ENCODE assay signal across 7 cellular contexts in genomic region chr22:20840646-20841262, GRCh38. TPM values are rescaled to one million over a fixed set of nuclear protein-coding genes. Genes with fewer than 3 reads are reported as not detected.
A peak's percentile ranks its signal among the peaks of the same experiment; 100 is the strongest.
DNase-seq lines count a peak whose midpoint lies in the region; ATAC-seq, FAIRE-seq and TF ChIP-seq lines count a peak whose summit lies in the region.
"Not testable (repeated sequence)": the region's sequence is repeated elsewhere in the genome, so short reads cannot be mapped to it uniquely, and the experiment has no call there.

No MANE protein-coding gene starts in this region.

- H2AFZ ChIP-seq in H1 (ENCODE audit: low read length), result not testable (repeated sequence)

- not testable (repeated sequence) for H3K4me3 ChIP-seq in H1 (ENCODE audit: extremely low read depth in 1 of 4, insufficient read depth in 2 of 4, low read depth in 3 of 4, low read length in 4 of 4); mucosa of descending colon

- TF ChIP-seq POLR2A in H1 (IDR thresholded peaks at IDR 0.05; ENCODE audit: control extremely low read depth in 1 of 2, low read depth in 2 of 2, low read length in 2 of 2), result not testable (repeated sequence)

- H2BK5ac ChIP-seq in H1 (ENCODE audit: low read depth, low read length), result not testable (repeated sequence)

- H2AK5ac ChIP-seq in H1 (ENCODE audit: low read depth, low read length), result not testable (repeated sequence)

- peak overlapping the region; percentile 40 for H4K91ac ChIP-seq in H1 (replicated peaks; ENCODE audit: insufficient read length, low read length)

- 68% methylated on average over 7 of the region's 7 CpGs; no CpG with 5 or more reads in 1 of the 2 experiments for WGBS in H1 (ENCODE audit: extremely low coverage in 1 of 2, insufficient coverage in 1 of 2, insufficient read length in 1 of 2, insufficient replicate concordance in 2 of 2, low coverage in 1 of 2, low lambda C conversion rate in 2 of 2, missing lambda C conversion rate in 1 of 2), 2 experiments

- not testable (repeated sequence) for H3K27ac ChIP-seq in H1 (ENCODE audit: low read depth, low read length)

- peak; percentile 50 for DNase-seq in ELF-1 (ENCODE audit: low read depth, low spot score)
- DNase-seq in T-helper 17 cell; activated CD8-positive, alpha-beta T cell treated with anti-CD3 and anti-CD28 coated beads, Interleukin-2, amount 10 ng/mL, durations not matched to agents 7 days and 5 days; H1 (ENCODE audit: low read depth in 1 of 2, low spot score in 2 of 2); mucosa of descending colon: not testable (repeated sequence)
- peak; percentile 16 for DNase-seq in activated naive CD4-positive, alpha-beta T cell treated with anti-CD3 and anti-CD28 coated beads, Interleukin-2, amount 50 U/mL, for 16 hours
- peak; percentile 12 for DNase-seq in stimulated activated CD4-positive, alpha-beta T cell treated with anti-CD3 and anti-CD28 coated beads, Interleukin-4, amount 100 ng/mL, for 1 hour

- POLR2A ChIA-PET in activated CD8-positive, alpha-beta T cell treated with anti-CD3 and anti-CD28 coated beads, Interleukin-2, amount 10 ng/mL, durations not matched to agents 7 days and 5 days (lab: Charles Lee); H1 (lab: Charles Lee; ENCODE audit: partially characterized antibody): not testable (repeated sequence)

- not testable (repeated sequence) for H3K23me2 ChIP-seq in H1 (ENCODE audit: low read depth, low read length)

- not testable (repeated sequence) for H3K18ac ChIP-seq in H1 (ENCODE audit: extremely low read depth, low read length)

- H4K8ac ChIP-seq in H1 (ENCODE audit: extremely low read depth, insufficient read depth, low read length), result not testable (repeated sequence)

- not testable (repeated sequence) for H4K5ac ChIP-seq in H1 (ENCODE audit: insufficient read length, low read depth, low read length)

- H3K27me3 Mint-ChIP-seq in T-helper 17 cell; activated CD8-positive, alpha-beta T cell treated with anti-CD3 and anti-CD28 coated beads, Interleukin-2, amount 10 ng/mL, durations not matched to agents 7 days and 5 days (ENCODE audit: low read depth): not testable (repeated sequence)

- not testable (repeated sequence) for TF ChIP-seq EP300 in H1 (IDR thresholded peaks at IDR 0.05; ENCODE audit: borderline replicate concordance in 1 of 2, low read depth in 2 of 2, low read length in 2 of 2)

- peak overlapping the region; percentile 76 for H3K27ac Mint-ChIP-seq in T-helper 17 cell
- peak overlapping the region; percentile 10 for H3K27ac Mint-ChIP-seq in activated CD8-positive, alpha-beta T cell treated with anti-CD3 and anti-CD28 coated beads, Interleukin-2, amount 10 ng/mL, durations not matched to agents 7 days and 5 days

- H3K4ac ChIP-seq in H1 (replicated peaks; ENCODE audit: insufficient read length, low read depth, low read length), result not testable (repeated sequence)

- not testable (repeated sequence) for H4K20me1 ChIP-seq in H1 (replicated peaks in 1 of 2; ENCODE audit: control insufficient read depth in 1 of 2, insufficient read depth in 2 of 2, low read length in 2 of 2)

- FAIRE-seq in H1 (lab: Jason Lieb, UNC), result not testable (repeated sequence)

- intact Hi-C loops in mucosa of descending colon (cut with DNase I, micrococcal nuclease), result not testable (repeated sequence)

- peak overlapping the region; percentile 12 to 36; a peak in 3 of 4 replicates for H3K4me2 ChIP-seq in H1 (ENCODE audit: insufficient read depth in 1 of 2, low read depth in 2 of 2, low read length in 2 of 2)

- H3K23ac ChIP-seq in H1 (ENCODE audit: insufficient read length), result not testable (repeated sequence)

- CTCF ChIA-PET in activated CD8-positive, alpha-beta T cell treated with anti-CD3 and anti-CD28 coated beads, Interleukin-2, amount 10 ng/mL, durations not matched to agents 7 days and 5 days (lab: Charles Lee), result interaction anchor here (0.6 kb wide), 1 partner anchor 18 kb away, joined by 3 read pairs; no protein-coding TSS in a partner anchor
- CTCF ChIA-PET in H1 (lab: Charles Lee; ENCODE audit: partially characterized antibody), result interaction anchor here (1.3 kb wide), 1 partner anchor 45 kb away, joined by 3 read pairs; no protein-coding TSS in a partner anchor

- peak overlapping the region; percentile 89 for H2BK120ac ChIP-seq in H1 (replicated peaks; ENCODE audit: low read depth, low read length)

- H3K14ac ChIP-seq in H1 (ENCODE audit: insufficient read length), result not testable (repeated sequence)

- H2BK20ac ChIP-seq in H1 (ENCODE audit: low read length), result not testable (repeated sequence)

- ATAC-seq in T-helper 17 cell; activated CD8-positive, alpha-beta T cell treated with anti-CD3 and anti-CD28 coated beads, Interleukin-2, amount 10 ng/mL, durations not matched to agents 7 days and 5 days: not testable (repeated sequence)
- ATAC-seq in mucosa of descending colon, result peak; percentile 39

- not testable (repeated sequence) for H3K9me3 Mint-ChIP-seq in activated CD8-positive, alpha-beta T cell treated with anti-CD3 and anti-CD28 coated beads, Interleukin-2, amount 10 ng/mL, durations not matched to agents 7 days and 5 days (ENCODE audit: insufficient read depth)

- not testable (repeated sequence) for H3K4me3 Mint-ChIP-seq in T-helper 17 cell; activated CD8-positive, alpha-beta T cell treated with anti-CD3 and anti-CD28 coated beads, Interleukin-2, amount 10 ng/mL, durations not matched to agents 7 days and 5 days

- H3K4me1 Mint-ChIP-seq in T-helper 17 cell, result peaks cover 47% of the 10 kb centered on the region
- H3K4me1 Mint-ChIP-seq in activated CD8-positive, alpha-beta T cell treated with anti-CD3 and anti-CD28 coated beads, Interleukin-2, amount 10 ng/mL, durations not matched to agents 7 days and 5 days (ENCODE audit: low read depth), result peaks cover 31% of the 10 kb centered on the region

- not testable (repeated sequence) for H3K79me1 ChIP-seq in H1 (ENCODE audit: low read depth, low read length)

- not testable (repeated sequence) for H3K56ac ChIP-seq in H1 (replicated peaks; ENCODE audit: insufficient read length, low read depth, low read length)

- H3K36me3 ChIP-seq in H1 (ENCODE audit: control insufficient read depth in 2 of 4, insufficient read depth in 4 of 4, low read length in 3 of 4); mucosa of descending colon (ENCODE audit: low read depth): not testable (repeated sequence)

- TF ChIP-seq CTCF in H1 (IDR thresholded peaks at IDR 0.05; ENCODE audit: control extremely low read depth in 1 of 3, insufficient read depth in 1 of 3, low read depth in 1 of 3, low read length in 3 of 3); mucosa of descending colon (IDR thresholded peaks at IDR 0.05): not testable (repeated sequence)

- not testable (repeated sequence) for H2BK15ac ChIP-seq in H1 (ENCODE audit: low read length)

- not testable (repeated sequence) for H3K36me3 Mint-ChIP-seq in T-helper 17 cell (ENCODE audit: low read depth); activated CD8-positive, alpha-beta T cell treated with anti-CD3 and anti-CD28 coated beads, Interleukin-2, amount 10 ng/mL, durations not matched to agents 7 days and 5 days (ENCODE audit: low read depth)

- peaks cover 1 to 11% (median 6%) of the 10 kb centered on the region in 4 experiments; a peak in 4 of 7 replicates for H3K4me1 ChIP-seq in H1 (replicated peaks in 1 of 4; ENCODE audit: control insufficient read depth in 3 of 4, insufficient read depth in 4 of 4, low read length in 3 of 4)
- H3K4me1 ChIP-seq in mucosa of descending colon (ENCODE audit: low read depth), result not testable (repeated sequence)

- not testable (repeated sequence) for H2BK12ac ChIP-seq in H1 (ENCODE audit: low read depth, low read length)

- not testable (repeated sequence) for H3K79me2 ChIP-seq in H1 (ENCODE audit: control insufficient read depth in 1 of 2, insufficient read depth in 2 of 2, low read length in 2 of 2)

- H3K9ac ChIP-seq in H1 (replicated peaks in 1 of 4; ENCODE audit: extremely low read depth in 1 of 4, low read depth in 3 of 4, low read length in 3 of 4), result peak overlapping the region in 1 of 4 experiments; percentile 37; a peak in 1 of 7 replicates

- TF ChIP-seq RAD21 in H1 (IDR thresholded peaks at IDR 0.05 in 1 of 2, conservative IDR thresholded peaks at IDR 0.05 in 1 of 2; ENCODE audit: low read depth in 2 of 2, low read length in 2 of 2), result not testable (repeated sequence)

- not testable (repeated sequence) for H3K27me3 ChIP-seq in H1 (replicated peaks in 1 of 4; ENCODE audit: control insufficient read depth in 3 of 4, extremely low read depth in 1 of 4, insufficient read depth in 3 of 4, low read length in 3 of 4)

- not testable (repeated sequence) for H3K9me3 ChIP-seq in T-helper 17 cell (ENCODE audit: control insufficient read depth, low read length, poor library complexity, severe bottlenecking); H1 (ENCODE audit: insufficient read depth in 2 of 2, low read depth in 1 of 2, low read length in 1 of 2); mucosa of descending colon

RNA-seq across cellular contexts. Expression of gene PI4KA, which starts 17.9 kb away (rescaled TPM):
- total RNA-seq in T-helper 17 cell (100 to 1,000 TPM; 159 to 160 TPM), mucosa of descending colon (100 to 1,000 TPM in 1 of 3 donors, 10 to 100 TPM in 2; 77.7 to 130 (median 95.0) TPM)
- total RNA-seq in activated CD8-positive, alpha-beta T cell treated with anti-CD3 and anti-CD28 coated beads, Interleukin-2, amount 10 ng/mL, durations not matched to agents 7 days and 5 days, result 100 to 1,000 TPM; 112 to 120 TPM
- 34.0 and 37.7 TPM in 2 replicates for total RNA-seq in H1 (2021; fragmentation: NEBNext Ultra II Directional; extraction: Animal tissue kit (Norgen Biotek cat#: 25700))
- polyA plus RNA-seq in H1 (2011; rRNA removed), result 22.5 and 28.3 TPM in 2 replicates
- polyA plus RNA-seq in H1 (2011; cell fraction: cytosol; rRNA removed), result 23.0 TPM
- polyA plus RNA-seq in H1 (2011; cell fraction: nucleus; rRNA removed), result 116 TPM
- polyA plus RNA-seq in H1 (2012, experiment 1 of 2), result 30.4 to 38.0 TPM (median 35.4 TPM) in 4 replicates
- 18.6 TPM for polyA plus RNA-seq in H1 (2012, experiment 2 of 2)
- 13.6 TPM for polyA plus RNA-seq in H1 (2013, experiment 1 of 2)
- 11.0 TPM for polyA plus RNA-seq in H1 (2013, experiment 2 of 2)
- polyA minus RNA-seq in H1 (2011; rRNA and poly(A)+ RNA removed), result 47.2 and 62.2 TPM in 2 replicates
- 26.9 TPM for polyA minus RNA-seq in H1 (2011; cell fraction: cytosol; rRNA and poly(A)+ RNA removed)
- 63.2 TPM for polyA minus RNA-seq in H1 (2011; cell fraction: nucleus; rRNA and poly(A)+ RNA removed)

RNA-seq across cellular contexts. Expression of gene SNAP29, which starts 18.1 kb away (rescaled TPM):
- total RNA-seq in T-helper 17 cell (10 to 100 TPM; 18.9 to 25.4 TPM), mucosa of descending colon (10 to 100 TPM; 32.2 to 33.8 (median 32.5) TPM)
- 10 to 100 TPM; 30.7 to 32.3 TPM for total RNA-seq in activated CD8-positive, alpha-beta T cell treated with anti-CD3 and anti-CD28 coated beads, Interleukin-2, amount 10 ng/mL, durations not matched to agents 7 days and 5 days
- total RNA-seq in H1 (2021; fragmentation: NEBNext Ultra II Directional; extraction: Animal tissue kit (Norgen Biotek cat#: 25700)), result 11.2 and 15.0 TPM in 2 replicates
- 7.1 and 11.8 TPM in 2 replicates for polyA plus RNA-seq in H1 (2011; rRNA removed)
- polyA plus RNA-seq in H1 (2011; cell fraction: cytosol; rRNA removed), result 12.2 TPM
- polyA plus RNA-seq in H1 (2011; cell fraction: nucleus; rRNA removed), result 10.0 TPM
- 14.2 to 18.4 TPM (median 14.7 TPM) in 4 replicates for polyA plus RNA-seq in H1 (2012, experiment 1 of 2)
- 3.3 TPM for polyA plus RNA-seq in H1 (2012, experiment 2 of 2)
- 14.4 TPM for polyA plus RNA-seq in H1 (2013, experiment 1 of 2)
- 14.7 TPM for polyA plus RNA-seq in H1 (2013, experiment 2 of 2)
- polyA minus RNA-seq in H1 (2011; rRNA and poly(A)+ RNA removed), result 8.4 and 12.1 TPM in 2 replicates
- 5.9 TPM for polyA minus RNA-seq in H1 (2011; cell fraction: cytosol; rRNA and poly(A)+ RNA removed)
- polyA minus RNA-seq in H1 (2011; cell fraction: nucleus; rRNA and poly(A)+ RNA removed), result 5.6 TPM
